In genomic region chr13:32499538-32500210, GRCh38 we compare ENCODE assay signal across 18 cellular contexts.
"Had no signal": no experiment of that assay in that cellular context is flagged by ENCODE, and none has a peak within 500 bp of the region (broad histone marks: within the 10 kb centered on the region; RNA-seq: fewer than 3 reads in every experiment).

No MANE protein-coding gene starts in this region.

- H3K4me3 ChIP-seq: dorsolateral prefrontal cortex, hepatocyte, lung, mucosa of descending colon, ovary, right atrium auricular region had no signal

- ATAC-seq: left cardiac atrium; left ventricle myocardium superior; mucosa of descending colon; naive thymus-derived CD8-positive, alpha-beta T cell had no signal

- H3K27ac ChIP-seq: dorsolateral prefrontal cortex, hepatocyte, ovary, right atrium auricular region had no signal

- H2AFZ ChIP-seq: hepatocyte had no signal

- H3K9me3 ChIP-seq: mucosa of descending colon, ovary, right atrium auricular region had no signal

- FAIRE-seq: kidney, small intestine had no signal

- H3K4me2 ChIP-seq: hepatocyte had no signal

- H3K79me2 ChIP-seq: hepatocyte had no signal

- H3K27me3 ChIP-seq: dorsolateral prefrontal cortex, hepatocyte, ovary, right atrium auricular region had no signal

- H3K36me3 ChIP-seq: ovary had no signal

- DNase-seq: cortex of kidney; dorsolateral prefrontal cortex; effector CD8-positive, alpha-beta T cell; foreskin melanocyte; head of caudate nucleus; kidney; left cardiac atrium; left ventricle myocardium superior; mucosa of descending colon; naive thymus-derived CD8-positive, alpha-beta T cell; ovary; small intestine; stimulated activated CD4-positive, alpha-beta T cell treated with anti-CD3 and anti-CD28 coated beads, Interleukin-12 subunit alpha, Interleukin-12 subunit beta, amount 100 ng/mL, for 4 hours; stimulated activated naive CD4-positive, alpha-beta T cell; trophoblast cell had no signal
